13 cellular contexts compared by ENCODE assay signal in the genomic region with DNA sequence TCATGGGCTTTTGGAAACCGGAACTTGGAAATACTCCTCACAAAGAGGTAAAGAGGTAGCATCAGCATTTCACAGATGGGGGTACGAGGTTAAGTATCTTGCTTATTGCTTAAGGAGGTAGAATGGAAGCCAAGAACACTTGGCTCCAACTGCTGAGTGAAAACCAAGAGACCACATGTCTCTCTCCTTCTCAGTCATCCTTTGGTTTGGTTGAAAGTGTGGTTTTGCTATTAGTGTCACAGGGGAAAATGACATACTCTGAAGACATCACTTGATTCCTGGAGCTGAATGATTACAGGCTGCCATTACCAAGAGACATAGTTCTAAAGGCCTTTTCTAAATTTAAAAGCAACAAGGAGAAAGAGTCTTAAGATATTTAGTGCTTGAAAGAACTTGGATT. TPM values are rescaled to one million over a fixed set of nuclear protein-coding genes. Genes with fewer than 3 reads are reported as not detected.
A peak's percentile ranks its signal among the peaks of the same experiment; 100 is the strongest.
DNase-seq lines count a peak whose midpoint lies in the region; ATAC-seq and TF ChIP-seq lines count a peak whose summit lies in the region.
"Had no signal": no experiment of that assay in that cellular context is flagged by ENCODE, and none has a peak within 500 bp of the region (broad histone marks: within the 10 kb centered on the region; RNA-seq: fewer than 3 reads in every experiment).

No MANE protein-coding gene starts in this region.

- no peaks in the 10 kb centered on the region for H3K27me3 ChIP-seq in DND-41 (ENCODE audit: insufficient read depth, low read length, poor library complexity)

- no peaks in the 10 kb centered on the region for H3K4me1 ChIP-seq in DND-41 (ENCODE audit: insufficient read depth, low read length)
- H3K4me1 ChIP-seq: parathyroid adenoma had no signal

- H3K36me3 Mint-ChIP-seq in endothelial cell (ENCODE audit: low read depth, unreplicated experiment) = no peaks in the 10 kb centered on the region
- H3K36me3 Mint-ChIP-seq: CD4-positive, alpha-beta memory T cell; immature natural killer cell had no signal

- H3K36me3 ChIP-seq in DND-41 (ENCODE audit: insufficient read depth, low read length) = no peaks in the 10 kb centered on the region; the same call in 1 of the 2 replicates

- no peaks in the 10 kb centered on the region for H3K79me2 ChIP-seq in DND-41 (ENCODE audit: insufficient read depth, low read length)

- no peaks in the 10 kb centered on the region for H3K9me3 Mint-ChIP-seq in endothelial cell (ENCODE audit: unreplicated experiment)
- H3K9me3 Mint-ChIP-seq: immature natural killer cell had no signal

- H3K27me3 Mint-ChIP-seq in endothelial cell (ENCODE audit: unreplicated experiment) = no peaks in the 10 kb centered on the region

- no peak overlapping the region for H3K4me3 ChIP-seq in DND-41 (ENCODE audit: low read depth in 1 of 2, low read length in 2 of 2)
- H3K4me3 ChIP-seq in coronary artery = no peak overlapping the region
- H3K4me3 ChIP-seq: K562 had no signal

- H3K4me3 Mint-ChIP-seq in endothelial cell (ENCODE audit: unreplicated experiment) = no peak overlapping the region
- H3K4me3 Mint-ChIP-seq: CD4-positive, alpha-beta memory T cell; immature natural killer cell had no signal

- no peaks in the 10 kb centered on the region for H4K20me1 ChIP-seq in DND-41 (ENCODE audit: insufficient read depth, low read length)

- no peaks in the 10 kb centered on the region for H3K4me1 Mint-ChIP-seq in endothelial cell (ENCODE audit: unreplicated experiment)
- H3K4me1 Mint-ChIP-seq: CD4-positive, alpha-beta memory T cell; immature natural killer cell had no signal

- peak; percentile 47; the same call in 1 of the 3 replicates for ATAC-seq in DND-41 (ENCODE audit: insufficient read depth, low read depth)
- ATAC-seq in GM19043 (IDR thresholded peaks at IDR 0.05; ENCODE audit: low read depth, unreplicated experiment) = peak; percentile 75
- ATAC-seq in HG03066 (IDR thresholded peaks at IDR 0.05; ENCODE audit: low read depth, unreplicated experiment) = peak; percentile 60
- ATAC-seq in GM21825 (IDR thresholded peaks at IDR 0.05; ENCODE audit: unreplicated experiment) = no peak
- ATAC-seq in HG02970 (IDR thresholded peaks at IDR 0.05; ENCODE audit: low FRiP score, unreplicated experiment) = no peak
- ATAC-seq: K562 had no signal

- H3K9ac ChIP-seq in DND-41 (ENCODE audit: low read depth, low read length) = no peak overlapping the region
- H3K9ac ChIP-seq: parathyroid adenoma had no signal

- DNase-seq in DND-41 (no peak), coronary artery (ENCODE audit: low spot score) (no peak), posterior vena cava (ENCODE audit: low spot score) (no peak), endothelial cell (ENCODE audit: low spot score) (no peak)
- DNase-seq: CD4-positive, alpha-beta memory T cell; immature natural killer cell had no signal

- no peak overlapping the region for H3K27ac Mint-ChIP-seq in endothelial cell (ENCODE audit: unreplicated experiment)
- H3K27ac Mint-ChIP-seq: CD4-positive, alpha-beta memory T cell; immature natural killer cell had no signal

- no peak overlapping the region for H3K27ac ChIP-seq in DND-41 (ENCODE audit: low read length)
- H3K27ac ChIP-seq in coronary artery = peak overlapping the region; percentile 16 to 58
- H3K27ac ChIP-seq: parathyroid adenoma, VCaP had no signal

- H3K9me3 ChIP-seq in DND-41 (ENCODE audit: insufficient read depth, low read length, severe bottlenecking) = no peaks in the 10 kb centered on the region

- no peak overlapping the region for H3K4me2 ChIP-seq in DND-41 (ENCODE audit: insufficient read depth, low read length)

- intact Hi-C loops in posterior vena cava (cut with DNase I) = no loop called here

- TF ChIP-seq CTCF in DND-41 (IDR thresholded peaks at IDR 0.05; ENCODE audit: borderline replicate concordance, extremely low read depth, low read length, poor library complexity, severe bottlenecking) (no peak), coronary artery (IDR thresholded peaks at IDR 0.05) (no peak), endothelial cell (IDR thresholded peaks at IDR 0.05; ENCODE audit: unreplicated experiment) (no peak)

- no peak overlapping the region for H2AFZ ChIP-seq in DND-41 (ENCODE audit: low read depth, low read length)
- H2AFZ ChIP-seq: parathyroid adenoma had no signal

RNA-seq across cellular contexts. Expression of a gene that starts 41.5 kb away (rescaled TPM):
- total RNA-seq in posterior vena cava = 100 to 1,000 TPM; 146 to 147 TPM
- 7.5 TPM for total RNA-seq in endothelial cell (ENCODE audit: unreplicated experiment)

Comparison
In these comparisons a context has a peak if more than half of its experiments do, and no peak if none do; other contexts are left out.
1. ATAC-seq: peak in DND-41 (single experiment), GM19043 (single experiment) and HG03066 (single experiment); none in GM21825 (single experiment) and HG02970 (single experiment).
2. RNA of a gene that starts 41.5 kb away (total RNA-seq): 146 to 147 TPM in posterior vena cava; 7.5 TPM in endothelial cell (single experiment); every median in the first group is over 10 times any median in the second.